19 cellular contexts compared by ENCODE assay signal in the genomic region with DNA sequence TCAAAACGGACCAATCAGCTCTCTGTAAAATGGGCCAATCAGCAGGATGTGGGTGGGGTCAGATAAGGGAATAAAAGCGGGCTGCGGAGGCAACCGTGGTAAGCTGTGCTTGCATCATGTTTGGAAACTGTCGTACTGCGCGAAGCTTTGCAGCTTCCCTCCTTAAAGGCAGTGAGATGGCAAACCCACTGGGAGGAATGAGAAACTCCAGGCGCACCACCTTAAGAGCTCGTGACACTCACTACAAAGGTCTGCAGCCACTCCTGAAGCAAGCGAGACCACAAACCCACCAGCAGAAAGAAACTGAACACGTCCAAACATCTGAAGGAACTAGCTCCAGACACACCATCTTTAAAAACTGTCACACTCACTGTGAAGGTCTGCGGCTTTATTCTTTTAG.
DNase-seq lines count a peak whose midpoint lies in the region; ATAC-seq, FAIRE-seq and TF ChIP-seq lines count a peak whose summit lies in the region.
"Had no signal": no experiment of that assay in that cellular context is flagged by ENCODE, and none has a peak within 500 bp of the region (broad histone marks: within the 10 kb centered on the region; RNA-seq: fewer than 3 reads in every experiment).

No MANE protein-coding gene starts in this region.

- no peaks in the 10 kb centered on the region for H3K36me3 ChIP-seq in CD8-positive, alpha-beta T cell (ENCODE audit: insufficient read depth, low read length)
- H3K36me3 ChIP-seq: pancreas had no signal

- H3K27me3 ChIP-seq in CD8-positive, alpha-beta T cell (ENCODE audit: insufficient read depth, low read length), result no peaks in the 10 kb centered on the region
- H3K27me3 ChIP-seq: pancreas had no signal

- DNase-seq in CD8-positive, alpha-beta T cell, result peak in 2 of 7 experiments; percentile 18 to 32
- DNase-seq in GM12891 (ENCODE audit: insufficient read length, low spot score) (no peak), naive B cell (no peak), DMS114 treated with DMSO at 0.1 percent for 48 hours (lab: John Stamatoyannopoulos, UW; ENCODE audit: unreplicated experiment) (no peak), OCI-M2 (lab: John Stamatoyannopoulos, UW; ENCODE audit: unreplicated experiment) (no peak), NCI-H146 treated with DMSO at 0.1 percent for 48 hours (lab: John Stamatoyannopoulos, UW; ENCODE audit: unreplicated experiment) (no peak)
- DNase-seq in T-helper 2 cell treated with Interferon-gamma antibody and Interleukin-4, amounts not matched to agents 5 μg/mL and 100 μg/mL, for 36 hours (ENCODE audit: low spot score), result no peak
- DNase-seq: activated CD4-positive, alpha-beta T cell treated with anti-CD3 and anti-CD28 coated beads, Interleukin-2, amount 10 ng/mL, durations not matched to agents 24 days and 14 days; activated effector memory CD4-positive, alpha-beta T cell treated with anti-CD3 and anti-CD28 coated beads, Interleukin-2, amount 50 U/mL, for 16 hours; C1 segment of cervical spinal cord; DMS53; Karpas-422; NCI-H146; NCI-H345; SHP77 treated with DMSO at 0.1 percent for 48 hours had no signal

- H3K9me3 Mint-ChIP-seq in CD8-positive, alpha-beta T cell, result no peaks in the 10 kb centered on the region
- H3K9me3 Mint-ChIP-seq in T-helper 2 cell treated with Interferon-gamma antibody and Interleukin-4, amounts not matched to agents 5 μg/mL and 100 μg/mL, for 36 hours, result peaks cover 7% of the 10 kb centered on the region
- H3K9me3 Mint-ChIP-seq in naive B cell, result peaks cover 0 to 2% (median 0%) of the 10 kb centered on the region in 7 donors
- H3K9me3 Mint-ChIP-seq: type B pancreatic cell had no signal

- H3K4me3 ChIP-seq in CD8-positive, alpha-beta T cell (ENCODE audit: low read depth, low read length), result peak overlapping the region; percentile 18
- H3K4me3 ChIP-seq: GM23338, pancreas had no signal

- peak; percentile 89 for FAIRE-seq in GM12891 (lab: Jason Lieb, UNC)
- FAIRE-seq: pancreas had no signal

- POLR2A ChIA-PET in CD8-positive, alpha-beta T cell (lab: Charles Lee), result interaction anchor here (0.8 kb wide), 1 partner anchor 15 kb away, joined by 3 read pairs; no protein-coding TSS in a partner anchor

- no peaks in the 10 kb centered on the region for H3K36me3 Mint-ChIP-seq in CD8-positive, alpha-beta T cell
- H3K36me3 Mint-ChIP-seq in T-helper 2 cell treated with Interferon-gamma antibody and Interleukin-4, amounts not matched to agents 5 μg/mL and 100 μg/mL, for 36 hours (ENCODE audit: low read depth), result peaks cover 2% of the 10 kb centered on the region
- H3K36me3 Mint-ChIP-seq in naive B cell, result peaks cover 0 to 4% of the 10 kb centered on the region in 2 donors
- H3K36me3 Mint-ChIP-seq: type B pancreatic cell had no signal

- peaks cover 19% of the 10 kb centered on the region for H3K4me1 Mint-ChIP-seq in CD8-positive, alpha-beta T cell (ENCODE audit: low read depth)
- peaks cover 22% of the 10 kb centered on the region for H3K4me1 Mint-ChIP-seq in T-helper 2 cell treated with Interferon-gamma antibody and Interleukin-4, amounts not matched to agents 5 μg/mL and 100 μg/mL, for 36 hours (ENCODE audit: low read depth)
- H3K4me1 Mint-ChIP-seq in naive B cell, result peaks cover 41 to 52% (median 43%) of the 10 kb centered on the region in 3 donors
- H3K4me1 Mint-ChIP-seq: GM23338 had no signal

- H3K27me3 Mint-ChIP-seq in CD8-positive, alpha-beta T cell (ENCODE audit: low read depth), result peaks cover 2% of the 10 kb centered on the region
- H3K27me3 Mint-ChIP-seq in T-helper 2 cell treated with Interferon-gamma antibody and Interleukin-4, amounts not matched to agents 5 μg/mL and 100 μg/mL, for 36 hours (ENCODE audit: low read depth), result peaks cover 12% of the 10 kb centered on the region
- no peaks in the 10 kb centered on the region for H3K27me3 Mint-ChIP-seq in naive B cell
- H3K27me3 Mint-ChIP-seq: type B pancreatic cell had no signal

- no peak overlapping the region for H3K27ac ChIP-seq in CD8-positive, alpha-beta T cell (ENCODE audit: low read depth, low read length)
- H3K27ac ChIP-seq: pancreas had no signal

- TF ChIP-seq POLR2A in GM12891 (IDR thresholded peaks at IDR 0.05; ENCODE audit: low read depth, low read length), result peak; percentile 77

- CTCF ChIA-PET in CD8-positive, alpha-beta T cell (lab: Charles Lee), result interaction anchor here (1.3 to 1.7 kb wide), 3 partner anchors 9 to 12 kb away, joined by 4 to 8 read pairs (median 6); no protein-coding TSS in a partner anchor

- H3K4me3 Mint-ChIP-seq in CD8-positive, alpha-beta T cell, result peak overlapping the region; percentile 68
- H3K4me3 Mint-ChIP-seq in T-helper 2 cell treated with Interferon-gamma antibody and Interleukin-4, amounts not matched to agents 5 μg/mL and 100 μg/mL, for 36 hours, result peak overlapping the region; percentile 49
- H3K4me3 Mint-ChIP-seq in naive B cell, result peak overlapping the region in 7 of 8 donors; percentile 47 to 87 (median 78)
- H3K4me3 Mint-ChIP-seq: activated CD4-positive, alpha-beta T cell treated with anti-CD3 and anti-CD28 coated beads, Interleukin-2, amount 10 ng/mL, durations not matched to agents 24 days and 14 days; GM23338; type B pancreatic cell had no signal

- no peak for TF ChIP-seq CTCF in CD8-positive, alpha-beta T cell (IDR thresholded peaks at IDR 0.05)

- peaks cover 12% of the 10 kb centered on the region for H3K4me1 ChIP-seq in CD8-positive, alpha-beta T cell (ENCODE audit: insufficient read depth, low read length)
- H3K4me1 ChIP-seq: pancreas had no signal

- no peaks in the 10 kb centered on the region for H3K9me3 ChIP-seq in CD8-positive, alpha-beta T cell (ENCODE audit: low read length)
- H3K9me3 ChIP-seq: pancreas had no signal

- intact Hi-C loops in CD8-positive, alpha-beta T cell (cut with DNase I, micrococcal nuclease), result no loop called here

- H3K27ac Mint-ChIP-seq in CD8-positive, alpha-beta T cell, result peak overlapping the region; percentile 14
- H3K27ac Mint-ChIP-seq in T-helper 2 cell treated with Interferon-gamma antibody and Interleukin-4, amounts not matched to agents 5 μg/mL and 100 μg/mL, for 36 hours, result peak overlapping the region; percentile 70
- peak overlapping the region; percentile 14 to 91 (median 75) for H3K27ac Mint-ChIP-seq in naive B cell
- H3K27ac Mint-ChIP-seq: activated CD4-positive, alpha-beta T cell treated with anti-CD3 and anti-CD28 coated beads, Interleukin-2, amount 10 ng/mL, durations not matched to agents 24 days and 14 days; GM23338; type B pancreatic cell had no signal

- ATAC-seq in CD8-positive, alpha-beta T cell, result peak; percentile 75
- ATAC-seq in naive B cell (ENCODE audit: low read depth in 2 of 2), result no peak
- no peak for ATAC-seq in SK-N-SH treated with all-trans-retinoic acid at 6 μM for 48 hours
- ATAC-seq: GM23338, pancreas had no signal

TF ChIP-seq in GM12891, 5 proteins besides CTCF, POLR2A, EP300 and RAD21:
- TF ChIP-seq POLR2AphosphoS5 (IDR thresholded peaks at IDR 0.05; ENCODE audit: low read depth, low read length) (peak; percentile 63; the same call in 1 of the 2 replicates), POU2F2 (IDR thresholded peaks at IDR 0.05; ENCODE audit: low read depth, low read length) (no peak), PAX5 (IDR thresholded peaks at IDR 0.05; ENCODE audit: insufficient read depth, low read length, severe bottlenecking) (no peak)
TF ChIP-seq in GM12891: peak in this region for 1.

TF ChIP-seq in SK-N-SH treated with all-trans-retinoic acid at 6 μM for 48 hours, 23 proteins besides CTCF, POLR2A, EP300 and RAD21:
- no peak for TF ChIP-seq TSHZ2 (CRISPR knock-in tag; IDR thresholded peaks at IDR 0.05)
- TF ChIP-seq, protein P1, sequence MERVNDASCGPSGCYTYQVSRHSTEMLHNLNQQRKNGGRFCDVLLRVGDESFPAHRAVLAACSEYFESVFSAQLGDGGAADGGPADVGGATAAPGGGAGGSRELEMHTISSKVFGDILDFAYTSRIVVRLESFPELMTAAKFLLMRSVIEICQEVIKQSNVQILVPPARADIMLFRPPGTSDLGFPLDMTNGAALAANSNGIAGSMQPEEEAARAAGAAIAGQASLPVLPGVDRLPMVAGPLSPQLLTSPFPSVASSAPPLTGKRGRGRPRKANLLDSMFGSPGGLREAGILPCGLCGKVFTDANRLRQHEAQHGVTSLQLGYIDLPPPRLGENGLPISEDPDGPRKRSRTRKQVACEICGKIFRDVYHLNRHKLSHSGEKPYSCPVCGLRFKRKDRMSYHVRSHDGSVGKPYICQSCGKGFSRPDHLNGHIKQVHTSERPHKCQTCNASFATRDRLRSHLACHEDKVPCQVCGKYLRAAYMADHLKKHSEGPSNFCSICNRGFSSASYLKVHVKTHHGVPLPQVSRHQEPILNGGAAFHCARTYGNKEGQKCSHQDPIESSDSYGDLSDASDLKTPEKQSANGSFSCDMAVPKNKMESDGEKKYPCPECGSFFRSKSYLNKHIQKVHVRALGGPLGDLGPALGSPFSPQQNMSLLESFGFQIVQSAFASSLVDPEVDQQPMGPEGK (CRISPR knock-in tag; IDR thresholded peaks at IDR 0.05; ENCODE audit: borderline replicate concordance), result no peak
- no peak for TF ChIP-seq ZNF565 (CRISPR knock-in tag; conservative IDR thresholded peaks at IDR 0.05; ENCODE audit: low read depth)
- TF ChIP-seq OSR1 (CRISPR knock-in tag; IDR thresholded peaks at IDR 0.05), result no peak
- no peak for TF ChIP-seq GLIS3 (CRISPR knock-in tag; IDR thresholded peaks at IDR 0.05)
- no peak for TF ChIP-seq ZFP3 (CRISPR knock-in tag; IDR thresholded peaks at IDR 0.05)
- TF ChIP-seq ZNF70 (CRISPR knock-in tag; IDR thresholded peaks at IDR 0.05), result no peak

Comparison
In these comparisons a context has a peak if more than half of its experiments do, and no peak if none do; other contexts are left out.
1. H3K27ac Mint-ChIP-seq: peak in every context shown above with its lines; median percentile 75 in naive B cell; 70 in T-helper 2 cell treated with Interferon-gamma antibody and Interleukin-4, amounts not matched to agents 5 μg/mL and 100 μg/mL, for 36 hours; 14 in CD8-positive, alpha-beta T cell.